ENCODE assay signal across 16 cellular contexts in genomic region chr3:188241883-188242282, GRCh38.
DNase-seq lines count a peak whose midpoint lies in the region; ATAC-seq and TF ChIP-seq lines count a peak whose summit lies in the region.
"Had no signal": no experiment of that assay in that cellular context is flagged by ENCODE, and none has a peak within 500 bp of the region (broad histone marks: within the 10 kb centered on the region; RNA-seq: fewer than 3 reads in every experiment).

No MANE protein-coding gene starts in this region.

- H3K4me2 ChIP-seq in skeletal muscle satellite cell (ENCODE audit: low read length), result peak overlapping the region; percentile 27

- H3K9me3 ChIP-seq in gastroesophageal sphincter (no peaks in the 10 kb centered on the region), skeletal muscle satellite cell (replicated peaks; ENCODE audit: low read length) (no peaks in the 10 kb centered on the region), prostate gland (no peaks in the 10 kb centered on the region)
- H3K9me3 ChIP-seq: mucosa of descending colon, upper lobe of left lung had no signal

- ATAC-seq in gastroesophageal sphincter, result no peak
- no peak for ATAC-seq in GM18498 (IDR thresholded peaks at IDR 0.05; ENCODE audit: unreplicated experiment)

- TF ChIP-seq EP300 in gastroesophageal sphincter (IDR thresholded peaks at IDR 0.05), result no peak

- peak; percentile 67 for DNase-seq in EL
- peak; percentile 19 for DNase-seq in RPMI7951 (ENCODE audit: low read depth)
- no peak for DNase-seq in activated CD8-positive, alpha-beta memory T cell treated with anti-CD3 and anti-CD28 coated beads, Interleukin-2, amount 50 U/mL, for 4 hours
- no peak for DNase-seq in prostate gland (ENCODE audit: low spot score)
- no peak for DNase-seq in NCI-H1105 (lab: John Stamatoyannopoulos, UW)
- DNase-seq: activated CD4-positive, alpha-beta T cell treated with anti-CD3 and anti-CD28 coated beads, Interleukin-2, amount 10 ng/mL, durations not matched to agents 24 days and 14 days; activated naive CD8-positive, alpha-beta T cell treated with anti-CD3 and anti-CD28 coated beads, Interleukin-2, amount 10 ng/mL, durations not matched to agents 7 days and 5 days; activated T-cell treated with anti-CD3 and anti-CD28 coated beads, Interleukin-2, amount 50 U/mL, for 24 hours; mucosa of descending colon; MV-4-11; NCI-H2107; NCI-H82; upper lobe of left lung had no signal

- TF ChIP-seq CTCF in gastroesophageal sphincter (IDR thresholded peaks at IDR 0.05) (no peak), prostate gland (IDR thresholded peaks at IDR 0.05) (no peak)

- H3K27ac ChIP-seq in gastroesophageal sphincter, result peak overlapping the region; percentile 82 to 97 (median 92)
- no peak overlapping the region for H3K27ac ChIP-seq in prostate gland
- H3K27ac ChIP-seq: upper lobe of left lung had no signal

- 54 to 58% methylated on average over 3 of the region's 3 CpGs for WGBS in gastroesophageal sphincter (ENCODE audit: low coverage in 1 of 2), 2 donors
- 88% methylated on average over 3 of the region's 3 CpGs for WGBS in prostate gland

- intact Hi-C loops in prostate gland (cut with DNase I), result no loop called here

- H3K4me3 ChIP-seq in gastroesophageal sphincter (no peak overlapping the region), skeletal muscle satellite cell (ENCODE audit: low read length) (no peak overlapping the region), prostate gland (no peak overlapping the region)
- H3K4me3 ChIP-seq: mucosa of descending colon, upper lobe of left lung had no signal

- H3K4me1 ChIP-seq in gastroesophageal sphincter (peaks cover 24 to 100% (median 41%) of the 10 kb centered on the region in 3 donors), skeletal muscle satellite cell (ENCODE audit: control insufficient read depth, insufficient read depth, low read length) (peaks cover 47% of the 10 kb centered on the region), prostate gland (replicated peaks) (no peaks in the 10 kb centered on the region)

- H3K27me3 ChIP-seq in gastroesophageal sphincter, result no peaks in the 10 kb centered on the region
- no peaks in the 10 kb centered on the region for H3K27me3 ChIP-seq in skeletal muscle satellite cell (ENCODE audit: control insufficient read depth, insufficient read depth, low read length)
- H3K27me3 ChIP-seq in prostate gland (replicated peaks; ENCODE audit: insufficient read depth), result no peaks in the 10 kb centered on the region
- H3K27me3 ChIP-seq: upper lobe of left lung had no signal

- TF ChIP-seq POLR2A in gastroesophageal sphincter (IDR thresholded peaks at IDR 0.05), result no peak
- no peak for TF ChIP-seq POLR2A in prostate gland (IDR thresholded peaks at IDR 0.05)

- H3K36me3 ChIP-seq in gastroesophageal sphincter (peaks cover 0 to 6% of the 10 kb centered on the region in 2 donors), skeletal muscle satellite cell (ENCODE audit: insufficient read depth, low read length) (no peaks in the 10 kb centered on the region), prostate gland (no peaks in the 10 kb centered on the region)

- peak overlapping the region; percentile 49 for H3K9ac ChIP-seq in skeletal muscle satellite cell (ENCODE audit: low read depth, low read length)

Comparison
In these comparisons a context has a peak if more than half of its experiments do, and no peak if none do; other contexts are left out.
1. DNase-seq: peak in EL (single experiment) and RPMI7951 (single experiment); none in activated CD8-positive, alpha-beta memory T cell treated with anti-CD3 and anti-CD28 coated beads, Interleukin-2, amount 50 U/mL, for 4 hours (single experiment), prostate gland (single experiment) and NCI-H1105 (single experiment).
2. H3K27ac ChIP-seq: peak in gastroesophageal sphincter (4 of 4); none in prostate gland (0 of 2).